1 cellular context compared by ENCODE assay signal in genomic region chr12:124098887-124099286, GRCh38.
TF ChIP-seq lines count a peak whose summit lies in the region.

No MANE protein-coding gene starts in this region.

TF ChIP-seq in GM23338, 12 proteins besides CTCF, POLR2A, EP300 and RAD21 (continued from another document):
- TF ChIP-seq EZH2 (IDR thresholded peaks at IDR 0.05; ENCODE audit: low read depth, unreplicated experiment) (no peak), ETS1 (IDR thresholded peaks at IDR 0.05) (no peak), ZNF331 (CRISPR knock-in tag; IDR thresholded peaks at IDR 0.05; ENCODE audit: low read depth) (no peak), POLR2AphosphoS5 (IDR thresholded peaks at IDR 0.05; ENCODE audit: low read depth) (no peak), NANOG (IDR thresholded peaks at IDR 0.05; ENCODE audit: borderline replicate concordance) (no peak), ZNF114 (CRISPR knock-in tag; IDR thresholded peaks at IDR 0.05) (no peak)
- TF ChIP-seq, protein P1, sequence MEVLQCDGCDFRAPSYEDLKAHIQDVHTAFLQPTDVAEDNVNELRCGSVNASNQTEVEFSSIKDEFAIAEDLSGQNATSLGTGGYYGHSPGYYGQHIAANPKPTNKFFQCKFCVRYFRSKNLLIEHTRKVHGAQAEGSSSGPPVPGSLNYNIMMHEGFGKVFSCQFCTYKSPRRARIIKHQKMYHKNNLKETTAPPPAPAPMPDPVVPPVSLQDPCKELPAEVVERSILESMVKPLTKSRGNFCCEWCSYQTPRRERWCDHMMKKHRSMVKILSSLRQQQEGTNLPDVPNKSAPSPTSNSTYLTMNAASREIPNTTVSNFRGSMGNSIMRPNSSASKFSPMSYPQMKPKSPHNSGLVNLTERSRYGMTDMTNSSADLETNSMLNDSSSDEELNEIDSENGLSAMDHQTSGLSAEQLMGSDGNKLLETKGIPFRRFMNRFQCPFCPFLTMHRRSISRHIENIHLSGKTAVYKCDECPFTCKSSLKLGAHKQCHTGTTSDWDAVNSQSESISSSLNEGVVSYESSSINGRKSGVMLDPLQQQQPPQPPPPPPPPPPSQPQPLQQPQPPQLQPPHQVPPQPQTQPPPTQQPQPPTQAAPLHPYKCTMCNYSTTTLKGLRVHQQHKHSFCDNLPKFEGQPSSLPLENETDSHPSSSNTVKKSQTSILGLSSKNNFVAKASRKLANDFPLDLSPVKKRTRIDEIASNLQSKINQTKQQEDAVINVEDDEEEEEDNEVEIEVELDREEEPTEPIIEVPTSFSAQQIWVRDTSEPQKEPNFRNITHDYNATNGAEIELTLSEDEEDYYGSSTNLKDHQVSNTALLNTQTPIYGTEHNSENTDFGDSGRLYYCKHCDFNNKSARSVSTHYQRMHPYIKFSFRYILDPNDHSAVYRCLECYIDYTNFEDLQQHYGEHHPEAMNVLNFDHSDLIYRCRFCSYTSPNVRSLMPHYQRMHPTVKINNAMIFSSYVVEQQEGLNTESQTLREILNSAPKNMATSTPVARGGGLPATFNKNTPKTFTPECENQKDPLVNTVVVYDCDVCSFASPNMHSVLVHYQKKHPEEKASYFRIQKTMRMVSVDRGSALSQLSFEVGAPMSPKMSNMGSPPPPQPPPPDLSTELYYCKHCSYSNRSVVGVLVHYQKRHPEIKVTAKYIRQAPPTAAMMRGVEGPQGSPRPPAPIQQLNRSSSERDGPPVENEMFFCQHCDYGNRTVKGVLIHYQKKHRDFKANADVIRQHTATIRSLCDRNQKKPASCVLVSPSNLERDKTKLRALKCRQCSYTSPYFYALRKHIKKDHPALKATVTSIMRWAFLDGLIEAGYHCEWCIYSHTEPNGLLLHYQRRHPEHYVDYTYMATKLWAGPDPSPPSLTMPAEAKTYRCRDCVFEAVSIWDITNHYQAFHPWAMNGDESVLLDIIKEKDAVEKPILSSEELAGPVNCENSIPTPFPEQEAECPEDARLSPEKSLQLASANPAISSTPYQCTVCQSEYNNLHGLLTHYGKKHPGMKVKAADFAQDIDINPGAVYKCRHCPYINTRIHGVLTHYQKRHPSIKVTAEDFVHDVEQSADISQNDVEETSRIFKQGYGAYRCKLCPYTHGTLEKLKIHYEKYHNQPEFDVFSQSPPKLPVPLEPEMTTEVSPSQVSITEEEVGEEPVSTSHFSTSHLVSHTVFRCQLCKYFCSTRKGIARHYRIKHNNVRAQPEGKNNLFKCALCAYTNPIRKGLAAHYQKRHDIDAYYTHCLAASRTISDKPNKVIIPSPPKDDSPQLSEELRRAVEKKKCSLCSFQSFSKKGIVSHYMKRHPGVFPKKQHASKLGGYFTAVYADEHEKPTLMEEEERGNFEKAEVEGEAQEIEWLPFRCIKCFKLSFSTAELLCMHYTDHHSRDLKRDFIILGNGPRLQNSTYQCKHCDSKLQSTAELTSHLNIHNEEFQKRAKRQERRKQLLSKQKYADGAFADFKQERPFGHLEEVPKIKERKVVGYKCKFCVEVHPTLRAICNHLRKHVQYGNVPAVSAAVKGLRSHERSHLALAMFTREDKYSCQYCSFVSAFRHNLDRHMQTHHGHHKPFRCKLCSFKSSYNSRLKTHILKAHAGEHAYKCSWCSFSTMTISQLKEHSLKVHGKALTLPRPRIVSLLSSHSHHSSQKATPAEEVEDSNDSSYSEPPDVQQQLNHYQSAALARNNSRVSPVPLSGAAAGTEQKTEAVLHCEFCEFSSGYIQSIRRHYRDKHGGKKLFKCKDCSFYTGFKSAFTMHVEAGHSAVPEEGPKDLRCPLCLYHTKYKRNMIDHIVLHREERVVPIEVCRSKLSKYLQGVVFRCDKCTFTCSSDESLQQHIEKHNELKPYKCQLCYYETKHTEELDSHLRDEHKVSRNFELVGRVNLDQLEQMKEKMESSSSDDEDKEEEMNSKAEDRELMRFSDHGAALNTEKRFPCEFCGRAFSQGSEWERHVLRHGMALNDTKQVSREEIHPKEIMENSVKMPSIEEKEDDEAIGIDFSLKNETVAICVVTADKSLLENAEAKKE (CRISPR knock-in tag; IDR thresholded peaks at IDR 0.05), result no peak
TF ChIP-seq in GM23338: peak in this region for 0.
